Comparison of ENCODE assay signal across 19 cellular contexts in the genomic region with DNA sequence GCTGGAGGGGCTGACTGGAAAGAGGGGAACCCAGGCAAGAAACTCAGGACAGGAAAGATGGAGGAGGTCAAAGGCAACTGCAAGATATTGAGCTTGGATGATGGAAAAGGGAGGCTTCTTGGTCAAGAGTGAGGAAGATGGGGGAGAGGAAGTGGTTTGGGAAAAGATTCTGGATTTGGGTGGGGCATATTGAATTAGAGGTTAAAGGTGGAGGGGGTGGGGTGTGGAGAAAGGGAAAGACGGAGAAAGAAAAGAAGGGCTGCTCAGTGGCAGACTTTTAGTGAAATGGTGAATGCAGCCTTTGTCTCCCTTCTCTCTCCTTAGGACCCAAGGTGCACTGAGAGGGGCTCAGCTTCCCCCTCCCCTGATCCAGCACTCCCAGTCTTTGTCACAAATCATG. TPM values are rescaled to one million over a fixed set of nuclear protein-coding genes. Genes with fewer than 3 reads are reported as not detected.
"Had no signal": no experiment of that assay in that cellular context is flagged by ENCODE, and none has a peak within 500 bp of the region (broad histone marks: within the 10 kb centered on the region; RNA-seq: fewer than 3 reads in every experiment).

No MANE protein-coding gene starts in this region.

- H3K4me3 ChIP-seq: body of pancreas, neural progenitor cell, pancreas, thoracic aorta, vagina had no signal

- H3K27me3 ChIP-seq: body of pancreas, neural progenitor cell, pancreas, vagina had no signal

- H3K27ac Mint-ChIP-seq: activated CD4-positive, alpha-beta T cell treated with anti-CD3 and anti-CD28 coated beads, Interleukin-2, amount 10 ng/mL, durations not matched to agents 24 days and 14 days; activated naive CD4-positive, alpha-beta T cell treated with anti-CD3 and anti-CD28 coated beads, Interleukin-2, amount 50 U/mL, for 24 hours; activated T-helper 2 cell treated with anti-CD3 and anti-CD28 coated beads, Interferon-gamma antibody, Interleukin-2, Interleukin-4, amounts not matched to agents 10 μg/mL and 5 μg/mL and 100 μg/mL, durations not matched to agents 14 hours and 24 hours and 36 hours; memory B cell had no signal

- H3K36me3 Mint-ChIP-seq: activated naive CD4-positive, alpha-beta T cell treated with anti-CD3 and anti-CD28 coated beads, Interleukin-2, amount 50 U/mL, for 24 hours; memory B cell; neural progenitor cell had no signal

- H3K4me1 Mint-ChIP-seq: activated CD4-positive, alpha-beta T cell treated with anti-CD3 and anti-CD28 coated beads, Interleukin-2, amount 10 ng/mL, durations not matched to agents 24 days and 14 days; activated naive CD4-positive, alpha-beta T cell treated with anti-CD3 and anti-CD28 coated beads, Interleukin-2, amount 50 U/mL, for 24 hours; central memory CD8-positive, alpha-beta T cell; memory B cell; neural progenitor cell; stimulated activated naive CD8-positive, alpha-beta T cell treated with anti-CD3 and anti-CD28 coated beads, Interleukin-15, amount 100 ng/mL, for 72 hours had no signal

- H3K36me3 ChIP-seq: neural progenitor cell, pancreas, thoracic aorta, vagina had no signal

- H3K4me3 Mint-ChIP-seq: activated CD4-positive, alpha-beta T cell treated with anti-CD3 and anti-CD28 coated beads, Interleukin-2, amount 10 ng/mL, durations not matched to agents 24 days and 14 days; activated naive CD4-positive, alpha-beta T cell treated with anti-CD3 and anti-CD28 coated beads, Interleukin-2, amount 50 U/mL, for 24 hours; central memory CD8-positive, alpha-beta T cell; memory B cell; neural progenitor cell; stimulated activated naive CD8-positive, alpha-beta T cell treated with anti-CD3 and anti-CD28 coated beads, Interleukin-15, amount 100 ng/mL, for 72 hours had no signal

- FAIRE-seq: pancreas had no signal

- H3K27ac ChIP-seq: neural progenitor cell, pancreas, thoracic aorta, vagina had no signal

- H3K27me3 Mint-ChIP-seq: activated CD4-positive, alpha-beta T cell treated with anti-CD3 and anti-CD28 coated beads, Interleukin-2, amount 10 ng/mL, durations not matched to agents 24 days and 14 days had no signal

- H3K9me3 ChIP-seq: body of pancreas, pancreas, thoracic aorta, vagina had no signal

- DNase-seq: activated CD4-positive, alpha-beta T cell treated with anti-CD3 and anti-CD28 coated beads, Interleukin-2, amount 10 ng/mL, durations not matched to agents 24 days and 14 days; activated CD8-positive, alpha-beta memory T cell treated with anti-CD3 and anti-CD28 coated beads for 24 hours; pancreas; retina; stimulated activated CD4-positive, alpha-beta T cell treated with anti-CD3 and anti-CD28 coated beads, Interleukin-4, amount 100 ng/mL, for 4 hours; stimulated activated naive CD8-positive, alpha-beta T cell treated with anti-CD3 and anti-CD28 coated beads, Interleukin-15, amount 100 ng/mL, for 72 hours; T-helper 1 cell had no signal

- ATAC-seq: stimulated activated naive CD8-positive, alpha-beta T cell treated with anti-CD3 and anti-CD28 coated beads, Interleukin-15, amount 100 ng/mL, for 72 hours had no signal

- H3K4me1 ChIP-seq: neural progenitor cell, vagina had no signal

- H3K9me3 Mint-ChIP-seq: activated CD4-positive, alpha-beta T cell treated with anti-CD3 and anti-CD28 coated beads, Interleukin-2, amount 10 ng/mL, durations not matched to agents 24 days and 14 days; activated naive CD4-positive, alpha-beta T cell treated with anti-CD3 and anti-CD28 coated beads, Interleukin-2, amount 50 U/mL, for 24 hours; activated T-helper 2 cell treated with anti-CD3 and anti-CD28 coated beads, Interferon-gamma antibody, Interleukin-2, Interleukin-4, amounts not matched to agents 10 μg/mL and 5 μg/mL and 100 μg/mL, durations not matched to agents 14 hours and 24 hours and 36 hours; central memory CD8-positive, alpha-beta T cell; memory B cell; neural progenitor cell; stimulated activated naive CD8-positive, alpha-beta T cell treated with anti-CD3 and anti-CD28 coated beads, Interleukin-15, amount 100 ng/mL, for 72 hours had no signal

RNA-seq across cellular contexts. Expression of a gene that starts 0.7 kb away (rescaled TPM):
- total RNA-seq: activated CD4-positive, alpha-beta T cell treated with anti-CD3 and anti-CD28 coated beads, Interleukin-2, amount 10 ng/mL, durations not matched to agents 24 days and 14 days; activated T-helper 2 cell treated with anti-CD3 and anti-CD28 coated beads, Interferon-gamma antibody, Interleukin-2, Interleukin-4, amounts not matched to agents 10 μg/mL and 5 μg/mL and 100 μg/mL, durations not matched to agents 14 hours and 24 hours and 36 hours; fibroblast of villous mesenchyme; left cardiac atrium; myocyte; skeletal muscle tissue; thoracic aorta had no signal
